Comparison of ENCODE assay signal across 8 cellular contexts in genomic region chr2:3423492-3424170, GRCh38. TPM values are rescaled to one million over a fixed set of nuclear protein-coding genes. Genes with fewer than 3 reads are reported as not detected.
A peak's percentile ranks its signal among the peaks of the same experiment; 100 is the strongest.
DNase-seq lines count a peak whose midpoint lies in the region; ATAC-seq and TF ChIP-seq lines count a peak whose summit lies in the region.

No MANE protein-coding gene starts in this region.

- TF ChIP-seq CTCF in GM12872 (IDR thresholded peaks at IDR 0.05; ENCODE audit: insufficient read depth, low read depth, low read length) (peak; percentile 97), SK-N-SH (IDR thresholded peaks at IDR 0.05) (peak; percentile 100), sigmoid colon (IDR thresholded peaks at IDR 0.05) (peak; percentile 73 to 98 (median 89))

- ATAC-seq in Right ventricle myocardium superior (ENCODE audit: poor library complexity) (peak; percentile 59), HG03460 (IDR thresholded peaks at IDR 0.05; ENCODE audit: unreplicated experiment) (no peak)

- H2AFZ ChIP-seq in SK-N-SH (ENCODE audit: low read depth) = no peak overlapping the region

- H3K4me3 ChIP-seq in SK-N-SH (ENCODE audit: low read depth in 2 of 2, low read length in 1 of 2) (no peak overlapping the region), sigmoid colon (no peak overlapping the region)

- WGBS in SK-N-SH (ENCODE audit: low lambda C conversion rate) = 59% methylated on average over 19 of the region's 19 CpGs
- WGBS in sigmoid colon, 2 donors = 73 to 74% methylated on average over 19 of the region's 19 CpGs

- intact Hi-C loops in Right ventricle myocardium superior (cut with DNase I) = loop anchor here (5.0 kb wide), 1 partner anchor 39 kb away; no protein-coding TSS in a partner anchor
- intact Hi-C loops in sigmoid colon (cut with DNase I) = loop anchor here (2.0 kb wide), 1 partner anchor 227 kb away; no protein-coding TSS in a partner anchor

- H3K9me2 ChIP-seq in SK-N-SH = no peaks in the 10 kb centered on the region

- peaks cover 0 to 15% of the 10 kb centered on the region in 2 experiments; a peak in 1 of 4 replicates for H3K4me1 ChIP-seq in SK-N-SH (ENCODE audit: control insufficient read depth in 1 of 2, insufficient read depth in 2 of 2, low read depth in 1 of 2, low read length in 1 of 2)
- H3K4me1 ChIP-seq in sigmoid colon = peaks cover 0 to 6% (median 0%) of the 10 kb centered on the region in 4 donors

- H4K20me1 ChIP-seq in SK-N-SH (ENCODE audit: insufficient read depth) = no peaks in the 10 kb centered on the region

- H3K36me3 ChIP-seq in SK-N-SH (replicated peaks in 1 of 2; ENCODE audit: control insufficient read depth in 1 of 2, insufficient read depth in 2 of 2, low read length in 1 of 2) (peaks cover 40 to 79% of the 10 kb centered on the region in 2 experiments), sigmoid colon (peaks cover 7 to 66% (median 30%) of the 10 kb centered on the region in 4 donors)

- H3K79me2 ChIP-seq in SK-N-SH (ENCODE audit: insufficient read depth) = peaks cover 7% of the 10 kb centered on the region; the same call in 1 of the 2 replicates

- H3K27me3 ChIP-seq in SK-N-SH (ENCODE audit: insufficient read depth) (no peaks in the 10 kb centered on the region), sigmoid colon (no peaks in the 10 kb centered on the region)

- H3K4me2 ChIP-seq in SK-N-SH = no peak overlapping the region

- H3K9me3 ChIP-seq in SK-N-SH = no peaks in the 10 kb centered on the region
- no peaks in the 10 kb centered on the region for H3K9me3 ChIP-seq in sigmoid colon

- H3F3A ChIP-seq in SK-N-SH (replicated peaks; ENCODE audit: insufficient read depth) = no peaks in the 10 kb centered on the region

- peak; percentile 1 for DNase-seq in HS-5 (ENCODE audit: low read depth)
- peak; percentile 88 for DNase-seq in SK-N-SH
- DNase-seq in activated naive CD4-positive, alpha-beta T cell treated with Interleukin-2 at 50 U/mL for 16 hours = peak; percentile 79
- DNase-seq in Right ventricle myocardium superior = peak; percentile 82
- DNase-seq in sigmoid colon = no peak
- DNase-seq in NCI-H1092 treated with DMSO at 0.1 percent for 48 hours (lab: John Stamatoyannopoulos, UW) = no peak

- no peak for TF ChIP-seq POLR2A in sigmoid colon (IDR thresholded peaks at IDR 0.05)

- TF ChIP-seq EP300 in SK-N-SH (IDR thresholded peaks at IDR 0.05; ENCODE audit: borderline replicate concordance in 1 of 2, low read depth in 1 of 2, low read length in 1 of 2) = no peak
- no peak for TF ChIP-seq EP300 in sigmoid colon (IDR thresholded peaks at IDR 0.05)

- H3K27ac ChIP-seq in SK-N-SH (ENCODE audit: low read depth in 2 of 2, low read length in 1 of 2) (no peak overlapping the region), sigmoid colon (no peak overlapping the region)

- CTCF ChIA-PET in SK-N-SH (lab: Yijun Ruan, JAX) = interaction anchor here (0.7 to 8.9 kb wide), 51 partner anchors 10 to 1569 kb away, joined by 3 to 132 read pairs (median 4); no protein-coding TSS in a partner anchor

- POLR2A ChIA-PET in SK-N-SH (lab: Yijun Ruan, JAX) = interaction anchor here (0.7 kb wide), 1 partner anchor 10 kb away, joined by 3 read pairs; no protein-coding TSS in a partner anchor

- no peak overlapping the region for H3K9ac ChIP-seq in SK-N-SH

- TF ChIP-seq RAD21 in SK-N-SH (IDR thresholded peaks at IDR 0.05; ENCODE audit: low read length) = peak; percentile 68

TF ChIP-seq in SK-N-SH, 30 proteins besides CTCF, POLR2A, EP300 and RAD21:
- TF ChIP-seq SMC3 (IDR thresholded peaks at IDR 0.05; ENCODE audit: low read depth, low read length) (peak; percentile 78), RXRA (IDR thresholded peaks at IDR 0.05; ENCODE audit: borderline replicate concordance, low read depth) (no peak)
TF ChIP-seq in SK-N-SH: peak in this region for 1.

RNA-seq across cellular contexts. Expression of gene TRAPPC12, which starts 44.1 kb away (rescaled TPM):
- polyA plus RNA-seq in SK-N-SH (2012; rRNA removed) (59.5 and 83.3 TPM in 2 replicates), sigmoid colon (10 to 100 TPM; 22.7 to 50.5 (median 38.4) TPM)
- 39.2 and 48.1 TPM in 2 replicates for polyA plus RNA-seq in SK-N-SH (2012; cell fraction: cytosol; rRNA removed)
- polyA plus RNA-seq in SK-N-SH (2012; cell fraction: nucleus; rRNA removed) = 174 and 253 TPM in 2 replicates
- total RNA-seq in Right ventricle myocardium superior (104 TPM), sigmoid colon (10 to 100 TPM; 48.5 to 79.5 (median 63.4) TPM)

RNA-seq across cellular contexts. Expression of gene EIPR1, which starts 46.0 kb away (rescaled TPM):
- polyA plus RNA-seq in SK-N-SH (2012; rRNA removed) (85.9 and 103 TPM in 2 replicates), sigmoid colon (10 to 100 TPM; 21.6 to 27.0 (median 23.8) TPM)
- 62.4 and 82.1 TPM in 2 replicates for polyA plus RNA-seq in SK-N-SH (2012; cell fraction: cytosol; rRNA removed)
- polyA plus RNA-seq in SK-N-SH (2012; cell fraction: nucleus; rRNA removed) = 63.8 and 73.1 TPM in 2 replicates
- total RNA-seq in Right ventricle myocardium superior (8.4 TPM), sigmoid colon (10 to 100 TPM; 12.2 to 20.0 (median 14.7) TPM)

Comparison
In these comparisons a context has a peak if more than half of its experiments do, and no peak if none do; other contexts are left out.
1. DNase-seq: peak in HS-5 (single experiment), SK-N-SH (single experiment), activated naive CD4-positive, alpha-beta T cell treated with Interleukin-2 at 50 U/mL for 16 hours (single experiment) and Right ventricle myocardium superior (single experiment); none in sigmoid colon (single experiment) and NCI-H1092 treated with DMSO at 0.1 percent for 48 hours (single experiment).
2. Peak in every context shown above with its lines, with median percentiles within 50 percentile points of each other: CTCF ChIP-seq.